ENCODE assay signal across 27 cellular contexts in genomic region chr9:113926211-113926610, GRCh38.
DNase-seq lines count a peak whose midpoint lies in the region; TF ChIP-seq lines count a peak whose summit lies in the region.
"Had no signal": no experiment of that assay in that cellular context is flagged by ENCODE, and none has a peak within 500 bp of the region (broad histone marks: within the 10 kb centered on the region; RNA-seq: fewer than 3 reads in every experiment).

No MANE protein-coding gene starts in this region.

- CTCF ChIA-PET in HEK293 (lab: Yijun Ruan, JAX) = interaction anchor here (1.8 kb wide), 1 partner anchor 37 kb away, joined by 6 read pairs; no protein-coding TSS in a partner anchor

- no peaks in the 10 kb centered on the region for H3K4me1 ChIP-seq in HEK293 (ENCODE audit: control insufficient read depth, insufficient read depth, low read length)
- H3K4me1 ChIP-seq: A549, BE2C, BLaER1, Caco-2 had no signal

- no peak overlapping the region for H3K27ac ChIP-seq in HEK293 (ENCODE audit: extremely low read depth, low read depth, low read length)
- H3K27ac ChIP-seq: 22Rv1; A549; BLaER1; BLaER1 treated with 17β-estradiol and CSF1 and Interleukin-3, amounts not matched to agents 10 nM and 100 nM; C4-2B had no signal

- POLR2A ChIA-PET in HEK293 (lab: Yijun Ruan, JAX) = no interaction called here

- TF ChIP-seq CTCF in HEK293 (tag by site-specific recombination; IDR thresholded peaks at IDR 0.05) = no peak

- no peak overlapping the region for H3K4me3 ChIP-seq in HEK293 (ENCODE audit: low read depth, low read length)
- H3K4me3 ChIP-seq: A549; BLaER1; BLaER1 treated with 17β-estradiol and CSF1 and Interleukin-3, amounts not matched to agents 10 nM and 100 nM had no signal

- no peak for DNase-seq in kidney tubule cell (ENCODE audit: low spot score)
- DNase-seq: 8988T; ACHN; AML-193; BE2C; C1 segment of cervical spinal cord; Caco-2; Calu3; CD4-positive, alpha-beta memory T cell; CD4-positive, alpha-beta T cell; CD4-positive, CD25-positive, alpha-beta regulatory T cell; CD8-positive, alpha-beta memory T cell; CD8-positive, alpha-beta T cell; COR-L47; DMS 273 treated with DMSO at 0.1 percent for 48 hours; DMS153; DMS53; DMS79; DMS79 treated with DMSO at 0.1 percent for 48 hours; DND-41; EL had no signal

- H3K9me3 ChIP-seq in HEK293 (ENCODE audit: control insufficient read depth, insufficient read depth, low read depth, low read length) = no peaks in the 10 kb centered on the region

- no peaks in the 10 kb centered on the region for H3K36me3 ChIP-seq in HEK293 (ENCODE audit: control insufficient read depth in 2 of 2, insufficient read depth in 1 of 2, low read length in 2 of 2)
- H3K36me3 ChIP-seq: BE2C had no signal

TF ChIP-seq in HEK293, 187 proteins besides CTCF, POLR2A, EP300 and RAD21:
- TF ChIP-seq SP3 (tag by site-specific recombination; IDR thresholded peaks at IDR 0.05) (no peak), ZNF558 (tag by site-specific recombination; IDR thresholded peaks at IDR 0.05) (peak; percentile 99)
